Comparison of ENCODE assay signal across 9 cellular contexts in the genomic region with DNA sequence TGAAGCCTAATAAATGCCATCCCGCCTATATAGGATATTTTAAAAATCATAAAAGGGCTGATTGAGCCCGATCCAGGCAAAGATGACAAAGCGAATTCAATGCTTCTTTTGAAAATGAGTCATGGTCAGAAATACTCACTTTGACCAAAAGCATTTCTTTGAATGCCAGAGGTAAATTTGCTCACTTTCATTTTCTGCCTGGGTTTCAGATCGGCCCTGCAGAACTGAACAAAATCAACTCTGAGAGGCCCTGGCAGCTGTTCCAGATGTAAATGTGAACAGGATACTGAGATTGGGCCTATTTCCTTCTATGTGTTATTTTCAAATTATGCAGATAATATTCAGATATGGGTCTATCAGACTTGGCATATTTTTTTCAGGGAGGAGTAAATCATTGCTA.
DNase-seq lines count a peak whose midpoint lies in the region; ATAC-seq and TF ChIP-seq lines count a peak whose summit lies in the region.
"Had no signal": no experiment of that assay in that cellular context is flagged by ENCODE, and none has a peak within 500 bp of the region (broad histone marks: within the 10 kb centered on the region; RNA-seq: fewer than 3 reads in every experiment).

No MANE protein-coding gene starts in this region.

- no peaks in the 10 kb centered on the region for H3K27me3 ChIP-seq in Panc1 (ENCODE audit: control insufficient read depth, insufficient read depth, low read length)

- H3K27me3 Mint-ChIP-seq in effector memory CD8-positive, alpha-beta T cell, result peaks cover 14 to 30% of the 10 kb centered on the region in 2 donors
- H3K27me3 Mint-ChIP-seq in glutamatergic neuron (ENCODE audit: unreplicated experiment), result no peaks in the 10 kb centered on the region

- BruUV-seq in Panc1 (replicated peaks; lab: Mats Ljungman, UMichigan), result no TSS peak

- DNase-seq in Panc1 (ENCODE audit: low read depth, low spot score) (no peak), hepatic stellate cell (ENCODE audit: low spot score) (peak; percentile 63), GOT3 (lab: John Stamatoyannopoulos, UW) (no peak), glutamatergic neuron (no peak), NCI-H526 treated with DMSO at 0.1 percent for 48 hours (lab: John Stamatoyannopoulos, UW) (no peak)
- DNase-seq in effector memory CD8-positive, alpha-beta T cell, result no peak
- DNase-seq: naive B cell had no signal

- H3K27ac ChIP-seq in Panc1 (ENCODE audit: low read length), result peak overlapping the region; percentile 44; the same call in 1 of the 2 replicates

- in situ Hi-C loops in Panc1 (cut with HindIII; ENCODE audit: low pct_unique_long_range_greater_than_20kb, low sequenced_read_pairs), result no loop called here

- no peaks in the 10 kb centered on the region for H3K9me3 ChIP-seq in Panc1 (ENCODE audit: control insufficient read depth, insufficient read depth, low read depth, low read length)

- no peak overlapping the region for H3K4me3 ChIP-seq in Panc1 (ENCODE audit: low read depth in 2 of 2, low read length in 2 of 2)

- CTCF ChIA-PET in Panc1 (lab: Charles Lee), result no interaction called here

- POLR2A ChIA-PET in Panc1 (lab: Charles Lee), result no interaction called here

- TF ChIP-seq CTCF in Panc1 (IDR thresholded peaks at IDR 0.05) (no peak), glutamatergic neuron (IDR thresholded peaks at IDR 0.05; ENCODE audit: partially characterized antibody, unreplicated experiment) (no peak)

- intact Hi-C loops in Panc1 (cut with micrococcal nuclease; ENCODE audit: unreplicated experiment), result no loop called here

- H3K9me3 Mint-ChIP-seq in effector memory CD8-positive, alpha-beta T cell, result no peaks in the 10 kb centered on the region
- H3K9me3 Mint-ChIP-seq in glutamatergic neuron (ENCODE audit: unreplicated experiment), result no peaks in the 10 kb centered on the region
- H3K9me3 Mint-ChIP-seq: naive B cell had no signal

- H3K36me3 Mint-ChIP-seq in effector memory CD8-positive, alpha-beta T cell (ENCODE audit: insufficient read depth), result no peaks in the 10 kb centered on the region
- H3K36me3 Mint-ChIP-seq in glutamatergic neuron (ENCODE audit: unreplicated experiment), result no peaks in the 10 kb centered on the region
- H3K36me3 Mint-ChIP-seq: naive B cell had no signal

- no peaks in the 10 kb centered on the region for H3K4me1 Mint-ChIP-seq in effector memory CD8-positive, alpha-beta T cell (ENCODE audit: low read depth in 2 of 2)
- no peaks in the 10 kb centered on the region for H3K4me1 Mint-ChIP-seq in glutamatergic neuron (ENCODE audit: low read depth, unreplicated experiment)

- peak; percentile 99 for ATAC-seq in GM18870 (IDR thresholded peaks at IDR 0.05; ENCODE audit: unreplicated experiment)
- ATAC-seq in HG02623 (IDR thresholded peaks at IDR 0.05; ENCODE audit: unreplicated experiment), result peak; percentile 96
- ATAC-seq in Panc1, result no peak
- ATAC-seq in effector memory CD8-positive, alpha-beta T cell (replicated peaks), result no peak

- no peaks in the 10 kb centered on the region for H3K4me1 ChIP-seq in Panc1 (ENCODE audit: control insufficient read depth, insufficient read depth, low read length)

- H3K4me3 Mint-ChIP-seq in effector memory CD8-positive, alpha-beta T cell, result no peak overlapping the region
- H3K4me3 Mint-ChIP-seq in glutamatergic neuron (ENCODE audit: unreplicated experiment), result no peak overlapping the region
- H3K4me3 Mint-ChIP-seq: naive B cell had no signal

- no peak overlapping the region for H3K27ac Mint-ChIP-seq in effector memory CD8-positive, alpha-beta T cell
- no peak overlapping the region for H3K27ac Mint-ChIP-seq in glutamatergic neuron (ENCODE audit: unreplicated experiment)
- H3K27ac Mint-ChIP-seq: naive B cell had no signal

- H3K36me3 ChIP-seq in Panc1 (ENCODE audit: control insufficient read depth, insufficient read depth, low read length), result no peaks in the 10 kb centered on the region

Comparison
In these comparisons a context has a peak if more than half of its experiments do, and no peak if none do; other contexts are left out.
1. ATAC-seq: peak in GM18870 (single experiment) and HG02623 (single experiment); none in Panc1 (single experiment) and effector memory CD8-positive, alpha-beta T cell (single experiment).